In genomic region chr12:27434673-27435565, GRCh38 we compare ENCODE assay signal across 7 cellular contexts. TPM values are rescaled to one million over a fixed set of nuclear protein-coding genes. Genes with fewer than 3 reads are reported as not detected.
DNase-seq lines count a peak whose midpoint lies in the region; ATAC-seq and TF ChIP-seq lines count a peak whose summit lies in the region.

No MANE protein-coding gene starts in this region.

- 90% methylated on average over 4 of the region's 6 CpGs for WGBS in smooth muscle cell (ENCODE audit: low lambda C conversion rate)

- TF ChIP-seq CTCF in glutamatergic neuron (IDR thresholded peaks at IDR 0.05; ENCODE audit: partially characterized antibody, unreplicated experiment), result peak; percentile 33
- peak; percentile 47 for TF ChIP-seq CTCF in smooth muscle cell (IDR thresholded peaks at IDR 0.05; ENCODE audit: borderline replicate concordance, insufficient read depth, poor library complexity, severe bottlenecking)

- H3K27me3 Mint-ChIP-seq in activated CD8-positive, alpha-beta T cell treated with anti-CD3 and anti-CD28 coated beads, Interleukin-2, amount 10 ng/mL, durations not matched to agents 7 days and 5 days (ENCODE audit: low read depth), result peaks cover 4% of the 10 kb centered on the region
- no peaks in the 10 kb centered on the region for H3K27me3 Mint-ChIP-seq in glutamatergic neuron (ENCODE audit: unreplicated experiment)

- no peaks in the 10 kb centered on the region for H4K20me1 ChIP-seq in smooth muscle cell (ENCODE audit: low read depth)

- peaks cover 7% of the 10 kb centered on the region for H3K4me1 ChIP-seq in HUES48 (ENCODE audit: control insufficient read depth, insufficient read depth, low read length)
- H3K4me1 ChIP-seq in smooth muscle cell (ENCODE audit: low read depth), result peaks cover 5% of the 10 kb centered on the region

- POLR2A ChIA-PET in activated CD8-positive, alpha-beta T cell treated with anti-CD3 and anti-CD28 coated beads, Interleukin-2, amount 10 ng/mL, durations not matched to agents 7 days and 5 days (lab: Charles Lee), result interaction anchor here (0.6 to 1.2 kb wide), 2 partner anchors 29 to 126 kb away, joined by 3 read pairs; no protein-coding TSS in a partner anchor

- H3K4me3 ChIP-seq in HUES48 (ENCODE audit: low read depth, low read length) (no peak overlapping the region), smooth muscle cell (no peak overlapping the region)

- H3K9me3 Mint-ChIP-seq in activated CD8-positive, alpha-beta T cell treated with anti-CD3 and anti-CD28 coated beads, Interleukin-2, amount 10 ng/mL, durations not matched to agents 7 days and 5 days (ENCODE audit: insufficient read depth), result peaks cover 15% of the 10 kb centered on the region
- H3K9me3 Mint-ChIP-seq in glutamatergic neuron (ENCODE audit: unreplicated experiment), result no peaks in the 10 kb centered on the region

- CTCF ChIA-PET in activated CD8-positive, alpha-beta T cell treated with anti-CD3 and anti-CD28 coated beads, Interleukin-2, amount 10 ng/mL, durations not matched to agents 7 days and 5 days (lab: Charles Lee), result interaction anchor here (0.6 to 4.2 kb wide), 23 partner anchors 10 to 270 kb away, joined by 3 to 25 read pairs (median 4); partner anchors contain the start of genes BMAL2 and PPFIBP1

- H3K9me3 ChIP-seq in HUES48 (ENCODE audit: control insufficient read depth, insufficient read depth, low read length), result peaks cover 11% of the 10 kb centered on the region
- H3K9me3 ChIP-seq in smooth muscle cell (replicated peaks; ENCODE audit: low read depth), result no peaks in the 10 kb centered on the region

- H3K4me3 Mint-ChIP-seq in activated CD8-positive, alpha-beta T cell treated with anti-CD3 and anti-CD28 coated beads, Interleukin-2, amount 10 ng/mL, durations not matched to agents 7 days and 5 days, result no peak overlapping the region
- H3K4me3 Mint-ChIP-seq in glutamatergic neuron (ENCODE audit: unreplicated experiment), result no peak overlapping the region

- peak overlapping the region; percentile 86 for H3K27ac Mint-ChIP-seq in activated CD8-positive, alpha-beta T cell treated with anti-CD3 and anti-CD28 coated beads, Interleukin-2, amount 10 ng/mL, durations not matched to agents 7 days and 5 days
- H3K27ac Mint-ChIP-seq in glutamatergic neuron (ENCODE audit: unreplicated experiment), result no peak overlapping the region

- H3K36me3 ChIP-seq in HUES48 (ENCODE audit: control insufficient read depth, insufficient read depth, low read length) (no peaks in the 10 kb centered on the region), smooth muscle cell (ENCODE audit: low read depth) (no peaks in the 10 kb centered on the region)

- no peak overlapping the region for H3K4me2 ChIP-seq in smooth muscle cell

- H3K4me1 Mint-ChIP-seq in activated CD8-positive, alpha-beta T cell treated with anti-CD3 and anti-CD28 coated beads, Interleukin-2, amount 10 ng/mL, durations not matched to agents 7 days and 5 days (ENCODE audit: low read depth), result peaks cover 77% of the 10 kb centered on the region
- no peaks in the 10 kb centered on the region for H3K4me1 Mint-ChIP-seq in glutamatergic neuron (ENCODE audit: low read depth, unreplicated experiment)

- H3F3A ChIP-seq in smooth muscle cell (ENCODE audit: low read depth), result no peaks in the 10 kb centered on the region

- H3K9ac ChIP-seq in HUES48 (ENCODE audit: low read depth, low read length), result no peak overlapping the region
- no peak overlapping the region for H3K9ac ChIP-seq in smooth muscle cell (ENCODE audit: low read depth)

- no peaks in the 10 kb centered on the region for H3K79me2 ChIP-seq in smooth muscle cell (ENCODE audit: low read depth)

- peak overlapping the region; percentile 12 for H2AFZ ChIP-seq in smooth muscle cell (ENCODE audit: low read depth)

- H3K36me3 Mint-ChIP-seq in activated CD8-positive, alpha-beta T cell treated with anti-CD3 and anti-CD28 coated beads, Interleukin-2, amount 10 ng/mL, durations not matched to agents 7 days and 5 days (ENCODE audit: low read depth), result peaks cover 49% of the 10 kb centered on the region
- peaks cover 4% of the 10 kb centered on the region for H3K36me3 Mint-ChIP-seq in glutamatergic neuron (ENCODE audit: unreplicated experiment)

- H3K27ac ChIP-seq in HUES48 (ENCODE audit: low read depth, low read length) (peak overlapping the region; percentile 75), smooth muscle cell (ENCODE audit: low read depth) (no peak overlapping the region)

- ATAC-seq in activated CD8-positive, alpha-beta T cell treated with anti-CD3 and anti-CD28 coated beads, Interleukin-2, amount 10 ng/mL, durations not matched to agents 7 days and 5 days, result peak; percentile 60
- no peak for ATAC-seq in GM19035 (IDR thresholded peaks at IDR 0.05; ENCODE audit: unreplicated experiment)

- H3K27me3 ChIP-seq in HUES48 (ENCODE audit: control insufficient read depth, insufficient read depth, low read length) (no peaks in the 10 kb centered on the region), smooth muscle cell (ENCODE audit: low read depth) (no peaks in the 10 kb centered on the region)

- DNase-seq in EL, result peak; percentile 17
- DNase-seq in activated CD8-positive, alpha-beta T cell treated with anti-CD3 and anti-CD28 coated beads, Interleukin-2, amount 10 ng/mL, durations not matched to agents 7 days and 5 days, result peak; percentile 52
- no peak for DNase-seq in glutamatergic neuron
- no peak for DNase-seq in smooth muscle cell (lab: John Stamatoyannopoulos, UW; ENCODE audit: unreplicated experiment)
- DNase-seq in NCI-H187 treated with DMSO at 0.1 percent for 48 hours (lab: John Stamatoyannopoulos, UW), result no peak

RNA-seq across cellular contexts. Expression of gene SMCO2, which starts 11.6 kb away (rescaled TPM):
- total RNA-seq in activated CD8-positive, alpha-beta T cell treated with anti-CD3 and anti-CD28 coated beads, Interleukin-2, amount 10 ng/mL, durations not matched to agents 7 days and 5 days, result under 1 TPM in 1 of 2 experiments, not detected in 1; 0.61 TPM
- total RNA-seq in glutamatergic neuron (ENCODE audit: unreplicated experiment) (not detected), smooth muscle cell (not detected in 2 replicates)
- 0.20 TPM in 1 of 2 replicates, not detected in the other for polyA plus RNA-seq in smooth muscle cell

Comparison
In these comparisons a context has a peak if more than half of its experiments do, and no peak if none do; other contexts are left out.
1. DNase-seq: peak in EL (single experiment) and activated CD8-positive, alpha-beta T cell treated with anti-CD3 and anti-CD28 coated beads, Interleukin-2, amount 10 ng/mL, durations not matched to agents 7 days and 5 days (single experiment); none in glutamatergic neuron (single experiment), smooth muscle cell (single experiment) and NCI-H187 treated with DMSO at 0.1 percent for 48 hours (single experiment).